8 cellular contexts compared by ENCODE assay signal in the genomic region with DNA sequence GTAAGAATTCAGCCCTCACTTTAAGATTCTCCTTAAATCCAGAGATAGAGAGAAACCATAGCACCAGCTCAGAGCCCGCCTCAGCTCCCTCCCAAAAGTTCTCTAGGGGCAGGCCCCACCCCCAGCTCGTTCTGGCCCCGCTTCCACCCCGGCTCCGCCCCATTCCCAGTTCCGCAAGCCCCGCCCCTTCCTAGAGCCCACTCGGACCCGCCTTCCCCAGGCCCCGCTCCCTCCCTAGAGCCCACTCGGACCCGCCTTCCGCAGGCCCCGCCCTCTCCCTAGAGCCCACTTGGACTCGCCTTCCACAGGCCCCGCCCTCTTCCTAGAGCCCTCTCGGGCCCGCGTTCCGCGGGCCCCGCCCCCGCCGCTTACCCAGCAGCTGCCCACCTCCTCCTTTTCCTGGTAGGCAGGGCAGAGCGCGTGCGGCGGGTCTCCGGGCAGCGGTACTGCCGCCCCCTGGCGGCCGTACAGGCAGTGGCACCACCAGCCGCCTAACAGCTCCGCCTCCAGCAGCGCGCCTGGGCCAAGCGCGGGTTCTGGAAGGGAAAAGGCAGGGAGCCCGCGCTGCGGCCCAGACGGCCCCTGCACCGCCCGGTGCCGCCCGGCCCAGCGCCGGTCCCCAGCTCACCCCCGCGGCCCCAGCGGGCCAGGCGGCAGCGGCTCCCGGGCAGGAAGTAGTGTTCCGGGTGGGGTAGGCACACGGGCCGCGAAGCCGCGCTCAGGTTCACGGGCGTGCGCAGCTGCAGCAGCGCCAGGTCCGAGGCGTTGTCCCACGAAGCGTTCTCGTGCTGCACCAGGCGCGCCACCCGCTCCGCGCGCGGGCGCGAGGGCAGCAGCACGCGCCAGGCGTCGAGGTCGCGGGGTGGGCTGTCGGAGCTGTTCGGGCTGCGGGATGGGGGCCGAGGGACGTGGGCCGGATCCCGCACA. TPM values are rescaled to one million over a fixed set of nuclear protein-coding genes. Genes with fewer than 3 reads are reported as not detected.
A peak's percentile ranks its signal among the peaks of the same experiment; 100 is the strongest.
DNase-seq lines count a peak whose midpoint lies in the region; ATAC-seq, FAIRE-seq and TF ChIP-seq lines count a peak whose summit lies in the region.

No MANE protein-coding gene starts in this region.

- DNase-seq in GM13977 (ENCODE audit: low spot score) (peak; percentile 100), NCI-H146 treated with DMSO at 0.1 percent for 48 hours (lab: John Stamatoyannopoulos, UW; ENCODE audit: unreplicated experiment) (peak; percentile 99), T-helper 1 cell (peak; percentile 92 to 99 (median 95)), amygdala (lab: John Stamatoyannopoulos, UW) (peak; percentile 41 to 99 (median 96)), left ventricle myocardium superior (peak; percentile 99), psoas muscle (peak; percentile 99), urothelium cell line (ENCODE audit: low spot score) (peak; percentile 99)

- in situ Hi-C loops in GM13977 (cut with MboI; ENCODE audit: low pct_unique_long_range_greater_than_20kb, low sequenced_read_pairs, unreplicated experiment) = no loop called here

- no peaks in the 10 kb centered on the region for H3K36me3 ChIP-seq in psoas muscle (ENCODE audit: insufficient read depth in 1 of 2, low read depth in 1 of 2)

- H3K27me3 ChIP-seq in psoas muscle (ENCODE audit: insufficient read depth in 3 of 3, low read length in 2 of 3) = no peaks in the 10 kb centered on the region

- WGBS in psoas muscle, 3 donors = 1 to 3% (median 2%) methylated on average over 76 to 92 of the region's 92 CpGs

- TF ChIP-seq CTCF in GM13977 (IDR thresholded peaks at IDR 0.05; ENCODE audit: extremely low read depth, insufficient read depth, missing control alignments) (peak; percentile 93), psoas muscle (IDR thresholded peaks at IDR 0.05) (peak; percentile 93)

- H3K4me3 ChIP-seq in psoas muscle = peak overlapping the region; percentile 70

- peaks cover 23% of the 10 kb centered on the region for H3K4me1 ChIP-seq in psoas muscle

- no peaks in the 10 kb centered on the region for H3K9me3 ChIP-seq in psoas muscle

- ATAC-seq in HG02885 (IDR thresholded peaks at IDR 0.05; ENCODE audit: poor library complexity, unreplicated experiment) (peak; percentile 91), left ventricle myocardium superior (peak; percentile 96), psoas muscle (peak; percentile 91 to 95 (median 93))

- intact Hi-C loops in left ventricle myocardium superior (cut with micrococcal nuclease) (no loop called here), psoas muscle (cut with DNase I) (loop anchor here (1.0 to 5.0 kb wide), 3 partner anchors 35 to 158 kb away; a partner anchor contains a TSS)

- peak overlapping the region; percentile 82 for H3K27ac ChIP-seq in psoas muscle

- no peak for FAIRE-seq in urothelium cell line (lab: Jason Lieb, UNC)

RNA-seq across cellular contexts. Expression of a gene that starts 6.8 kb away (rescaled TPM):
- total RNA-seq in left ventricle myocardium superior (not detected), psoas muscle (not detected)
- polyA plus RNA-seq in psoas muscle = under 1 TPM in 2 of 3 donors, not detected in 1; 0.07 to 0.22 TPM

RNA-seq across cellular contexts. Expression of a gene that starts 7.5 kb away (rescaled TPM):
- total RNA-seq in left ventricle myocardium superior (2.7 TPM), psoas muscle (1 to 10 TPM in 1 of 4 donors, under 1 TPM in 3; 0.47 to 1.1 (median 0.67) TPM)
- 1 to 10 TPM in 2 of 3 donors, under 1 TPM in 1; 0.24 to 1.7 (median 1.3) TPM for polyA plus RNA-seq in psoas muscle

RNA-seq across cellular contexts. Expression of a gene that starts 24.9 kb away (rescaled TPM):
- 77.4 TPM for total RNA-seq in left ventricle myocardium superior
- total RNA-seq in psoas muscle = 10 to 100 TPM; 39.9 to 75.4 (median 61.2) TPM
- 10 to 100 TPM; 36.1 to 56.7 (median 51.2) TPM for polyA plus RNA-seq in psoas muscle

RNA-seq across cellular contexts. Expression of a gene that starts 34.2 kb away (rescaled TPM):
- 90.5 TPM for total RNA-seq in left ventricle myocardium superior
- 10 to 100 TPM; 36.7 to 72.8 (median 55.4) TPM for total RNA-seq in psoas muscle
- 10 to 100 TPM; 46.6 to 58.6 (median 47.3) TPM for polyA plus RNA-seq in psoas muscle

RNA-seq across cellular contexts. Expression of a gene that starts 37.6 kb away (rescaled TPM):
- total RNA-seq in left ventricle myocardium superior (84.8 TPM), psoas muscle (100 to 1,000 TPM; 133 to 246 (median 160) TPM)
- polyA plus RNA-seq in psoas muscle = 100 to 1,000 TPM; 117 to 185 (median 159) TPM

Comparison
In these comparisons a context has a peak if more than half of its experiments do, and no peak if none do; other contexts are left out.
1. Peak in every context shown above with its lines: DNase-seq, ATAC-seq, H3K4me3 ChIP-seq and H3K27ac ChIP-seq.